In genomic region chr3:23836536-23837230, GRCh38 we compare ENCODE assay signal across 1 cellular context.
TF ChIP-seq lines count a peak whose summit lies in the region.

No MANE protein-coding gene starts in this region.

TF ChIP-seq in HEK293, 187 proteins besides CTCF, POLR2A, EP300 and RAD21 (continued from another document and continues in another):
- TF ChIP-seq, protein P1, sequence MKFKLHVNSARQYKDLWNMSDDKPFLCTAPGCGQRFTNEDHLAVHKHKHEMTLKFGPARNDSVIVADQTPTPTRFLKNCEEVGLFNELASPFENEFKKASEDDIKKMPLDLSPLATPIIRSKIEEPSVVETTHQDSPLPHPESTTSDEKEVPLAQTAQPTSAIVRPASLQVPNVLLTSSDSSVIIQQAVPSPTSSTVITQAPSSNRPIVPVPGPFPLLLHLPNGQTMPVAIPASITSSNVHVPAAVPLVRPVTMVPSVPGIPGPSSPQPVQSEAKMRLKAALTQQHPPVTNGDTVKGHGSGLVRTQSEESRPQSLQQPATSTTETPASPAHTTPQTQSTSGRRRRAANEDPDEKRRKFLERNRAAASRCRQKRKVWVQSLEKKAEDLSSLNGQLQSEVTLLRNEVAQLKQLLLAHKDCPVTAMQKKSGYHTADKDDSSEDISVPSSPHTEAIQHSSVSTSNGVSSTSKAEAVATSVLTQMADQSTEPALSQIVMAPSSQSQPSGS (tag by site-specific recombination; IDR thresholded peaks at IDR 0.05; ENCODE audit: low read depth): no peak
- TF ChIP-seq ZNF416 (tag by site-specific recombination; IDR thresholded peaks at IDR 0.05) (no peak), REPIN1 (tag by site-specific recombination; IDR thresholded peaks at IDR 0.05; ENCODE audit: low read depth) (no peak), BCL11B (tag by site-specific recombination; IDR thresholded peaks at IDR 0.05; ENCODE audit: low read depth) (peak; percentile 86), ZNF175 (tag by site-specific recombination; IDR thresholded peaks at IDR 0.05) (no peak), TRIM28 (IDR thresholded peaks at IDR 0.05; ENCODE audit: borderline replicate concordance, low read length) (peak; percentile 32; the same call in 1 of the 2 replicates), ZSCAN16 (tag by site-specific recombination; IDR thresholded peaks at IDR 0.05) (peak; percentile 89), ZBTB20 (tag by site-specific recombination; IDR thresholded peaks at IDR 0.05) (peak; percentile 34; the same call in 1 of the 2 replicates), ZNF174 (tag by site-specific recombination; IDR thresholded peaks at IDR 0.05) (no peak), FEZF1 (tag by site-specific recombination; IDR thresholded peaks at IDR 0.05) (peak; percentile 88), ZNF610 (tag by site-specific recombination; IDR thresholded peaks at IDR 0.05; ENCODE audit: borderline replicate concordance) (0 out of 2 replicates have a peak, but pooled peaks have one; percentile 17), PRDM4 (tag by site-specific recombination; IDR thresholded peaks at IDR 0.05) (peak; percentile 66), OSR2 (tag by site-specific recombination; IDR thresholded peaks at IDR 0.05) (peak; percentile 63), SETDB1 (IDR thresholded peaks at IDR 0.05; ENCODE audit: insufficient read length, low read length) (no peak), ZNF629 (tag by site-specific recombination; IDR thresholded peaks at IDR 0.05) (peak; percentile 64; the same call in 1 of the 2 replicates), ZNF580 (tag by site-specific recombination; IDR thresholded peaks at IDR 0.05) (peak; percentile 86), ZSCAN30 (tag by site-specific recombination; IDR thresholded peaks at IDR 0.05) (peak; percentile 37), PRDM1 (tag by site-specific recombination; IDR thresholded peaks at IDR 0.05) (peak; percentile 57; the same call in 1 of the 2 replicates), ZNF560 (tag by site-specific recombination; IDR thresholded peaks at IDR 0.05; ENCODE audit: borderline replicate concordance) (no peak), ZNF561 (tag by site-specific recombination; IDR thresholded peaks at IDR 0.05; ENCODE audit: borderline replicate concordance) (peak; percentile 18; the same call in 1 of the 2 replicates), SP7 (tag by site-specific recombination; IDR thresholded peaks at IDR 0.05) (peak; percentile 70; the same call in 1 of the 2 replicates), ZNF660 (tag by site-specific recombination; IDR thresholded peaks at IDR 0.05) (no peak), ZEB2 (tag by site-specific recombination; IDR thresholded peaks at IDR 0.05) (peak; percentile 74), ZBTB17 (tag by site-specific recombination; IDR thresholded peaks at IDR 0.05) (0 out of 2 replicates have a peak, but pooled peaks have one; percentile 20), GLI2 (tag by site-specific recombination; IDR thresholded peaks at IDR 0.05; ENCODE audit: borderline replicate concordance, low read depth) (peak; percentile 58; the same call in 1 of the 2 replicates), ZNF596 (tag by site-specific recombination; IDR thresholded peaks at IDR 0.05) (peak; percentile 69; the same call in 1 of the 2 replicates), HOXC10 (CRISPR knock-in tag; IDR thresholded peaks at IDR 0.05) (no peak), ZNF248 (tag by site-specific recombination; IDR thresholded peaks at IDR 0.05) (no peak), ZNF2 (tag by site-specific recombination; IDR thresholded peaks at IDR 0.05) (no peak; the same call in 1 of the 2 replicates), SP3 (tag by site-specific recombination; IDR thresholded peaks at IDR 0.05) (no peak), ZNF677 (tag by site-specific recombination; IDR thresholded peaks at IDR 0.05) (no peak), ZNF24 (tag by site-specific recombination; IDR thresholded peaks at IDR 0.05) (no peak), RBAK (tag by site-specific recombination; IDR thresholded peaks at IDR 0.05) (no peak), GLIS2 (tag by site-specific recombination; IDR thresholded peaks at IDR 0.05) (no peak), ZNF311 (tag by site-specific recombination; IDR thresholded peaks at IDR 0.05; ENCODE audit: borderline replicate concordance) (no peak), KLF1 (tag by site-specific recombination; IDR thresholded peaks at IDR 0.05) (no peak), ZFP69B (tag by site-specific recombination; IDR thresholded peaks at IDR 0.05) (no peak), ZNF132 (tag by site-specific recombination; IDR thresholded peaks at IDR 0.05; ENCODE audit: borderline replicate concordance) (no peak), GFI1B (tag by site-specific recombination; IDR thresholded peaks at IDR 0.05) (peak; percentile 88), ZNF18 (tag by site-specific recombination; IDR thresholded peaks at IDR 0.05) (peak; percentile 56; the same call in 1 of the 2 replicates), KLF8 (tag by site-specific recombination; IDR thresholded peaks at IDR 0.05) (0 out of 2 replicates have a peak, but pooled peaks have one; percentile 22), TCF7L2 (IDR thresholded peaks at IDR 0.05; ENCODE audit: borderline replicate concordance, low read depth, low read length) (peak; percentile 88; the same call in 1 of the 2 replicates), KLF9 (tag by site-specific recombination; IDR thresholded peaks at IDR 0.05; ENCODE audit: low read depth) (no peak), YY1 (tag by site-specific recombination; IDR thresholded peaks at IDR 0.05) (no peak), ZNF266 (tag by site-specific recombination; IDR thresholded peaks at IDR 0.05; ENCODE audit: low read depth) (no peak), IKZF3 (tag by site-specific recombination; IDR thresholded peaks at IDR 0.05) (peak; percentile 72; the same call in 1 of the 2 replicates), KLF10 (tag by site-specific recombination; IDR thresholded peaks at IDR 0.05) (peak; percentile 30; the same call in 1 of the 2 replicates), ZNF623 (tag by site-specific recombination; IDR thresholded peaks at IDR 0.05) (no peak), ZNF791 (tag by site-specific recombination; IDR thresholded peaks at IDR 0.05) (no peak), ZNF843 (tag by site-specific recombination; IDR thresholded peaks at IDR 0.05) (peak; percentile 96), ZNF555 (tag by site-specific recombination; conservative IDR thresholded peaks at IDR 0.05) (no peak), ZNF433 (tag by site-specific recombination; IDR thresholded peaks at IDR 0.05; ENCODE audit: low read depth) (no peak), SCRT1 (tag by site-specific recombination; IDR thresholded peaks at IDR 0.05; ENCODE audit: borderline replicate concordance) (peak; percentile 49; the same call in 1 of the 2 replicates)
- TF ChIP-seq, protein P2, sequence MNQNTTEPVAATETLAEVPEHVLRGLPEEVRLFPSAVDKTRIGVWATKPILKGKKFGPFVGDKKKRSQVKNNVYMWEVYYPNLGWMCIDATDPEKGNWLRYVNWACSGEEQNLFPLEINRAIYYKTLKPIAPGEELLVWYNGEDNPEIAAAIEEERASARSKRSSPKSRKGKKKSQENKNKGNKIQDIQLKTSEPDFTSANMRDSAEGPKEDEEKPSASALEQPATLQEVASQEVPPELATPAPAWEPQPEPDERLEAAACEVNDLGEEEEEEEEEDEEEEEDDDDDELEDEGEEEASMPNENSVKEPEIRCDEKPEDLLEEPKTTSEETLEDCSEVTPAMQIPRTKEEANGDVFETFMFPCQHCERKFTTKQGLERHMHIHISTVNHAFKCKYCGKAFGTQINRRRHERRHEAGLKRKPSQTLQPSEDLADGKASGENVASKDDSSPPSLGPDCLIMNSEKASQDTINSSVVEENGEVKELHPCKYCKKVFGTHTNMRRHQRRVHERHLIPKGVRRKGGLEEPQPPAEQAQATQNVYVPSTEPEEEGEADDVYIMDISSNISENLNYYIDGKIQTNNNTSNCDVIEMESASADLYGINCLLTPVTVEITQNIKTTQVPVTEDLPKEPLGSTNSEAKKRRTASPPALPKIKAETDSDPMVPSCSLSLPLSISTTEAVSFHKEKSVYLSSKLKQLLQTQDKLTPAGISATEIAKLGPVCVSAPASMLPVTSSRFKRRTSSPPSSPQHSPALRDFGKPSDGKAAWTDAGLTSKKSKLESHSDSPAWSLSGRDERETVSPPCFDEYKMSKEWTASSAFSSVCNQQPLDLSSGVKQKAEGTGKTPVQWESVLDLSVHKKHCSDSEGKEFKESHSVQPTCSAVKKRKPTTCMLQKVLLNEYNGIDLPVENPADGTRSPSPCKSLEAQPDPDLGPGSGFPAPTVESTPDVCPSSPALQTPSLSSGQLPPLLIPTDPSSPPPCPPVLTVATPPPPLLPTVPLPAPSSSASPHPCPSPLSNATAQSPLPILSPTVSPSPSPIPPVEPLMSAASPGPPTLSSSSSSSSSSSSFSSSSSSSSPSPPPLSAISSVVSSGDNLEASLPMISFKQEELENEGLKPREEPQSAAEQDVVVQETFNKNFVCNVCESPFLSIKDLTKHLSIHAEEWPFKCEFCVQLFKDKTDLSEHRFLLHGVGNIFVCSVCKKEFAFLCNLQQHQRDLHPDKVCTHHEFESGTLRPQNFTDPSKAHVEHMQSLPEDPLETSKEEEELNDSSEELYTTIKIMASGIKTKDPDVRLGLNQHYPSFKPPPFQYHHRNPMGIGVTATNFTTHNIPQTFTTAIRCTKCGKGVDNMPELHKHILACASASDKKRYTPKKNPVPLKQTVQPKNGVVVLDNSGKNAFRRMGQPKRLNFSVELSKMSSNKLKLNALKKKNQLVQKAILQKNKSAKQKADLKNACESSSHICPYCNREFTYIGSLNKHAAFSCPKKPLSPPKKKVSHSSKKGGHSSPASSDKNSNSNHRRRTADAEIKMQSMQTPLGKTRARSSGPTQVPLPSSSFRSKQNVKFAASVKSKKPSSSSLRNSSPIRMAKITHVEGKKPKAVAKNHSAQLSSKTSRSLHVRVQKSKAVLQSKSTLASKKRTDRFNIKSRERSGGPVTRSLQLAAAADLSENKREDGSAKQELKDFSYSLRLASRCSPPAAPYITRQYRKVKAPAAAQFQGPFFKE (tag by site-specific recombination; IDR thresholded peaks at IDR 0.05; ENCODE audit: borderline replicate concordance): no peak
- TF ChIP-seq, protein P3, sequence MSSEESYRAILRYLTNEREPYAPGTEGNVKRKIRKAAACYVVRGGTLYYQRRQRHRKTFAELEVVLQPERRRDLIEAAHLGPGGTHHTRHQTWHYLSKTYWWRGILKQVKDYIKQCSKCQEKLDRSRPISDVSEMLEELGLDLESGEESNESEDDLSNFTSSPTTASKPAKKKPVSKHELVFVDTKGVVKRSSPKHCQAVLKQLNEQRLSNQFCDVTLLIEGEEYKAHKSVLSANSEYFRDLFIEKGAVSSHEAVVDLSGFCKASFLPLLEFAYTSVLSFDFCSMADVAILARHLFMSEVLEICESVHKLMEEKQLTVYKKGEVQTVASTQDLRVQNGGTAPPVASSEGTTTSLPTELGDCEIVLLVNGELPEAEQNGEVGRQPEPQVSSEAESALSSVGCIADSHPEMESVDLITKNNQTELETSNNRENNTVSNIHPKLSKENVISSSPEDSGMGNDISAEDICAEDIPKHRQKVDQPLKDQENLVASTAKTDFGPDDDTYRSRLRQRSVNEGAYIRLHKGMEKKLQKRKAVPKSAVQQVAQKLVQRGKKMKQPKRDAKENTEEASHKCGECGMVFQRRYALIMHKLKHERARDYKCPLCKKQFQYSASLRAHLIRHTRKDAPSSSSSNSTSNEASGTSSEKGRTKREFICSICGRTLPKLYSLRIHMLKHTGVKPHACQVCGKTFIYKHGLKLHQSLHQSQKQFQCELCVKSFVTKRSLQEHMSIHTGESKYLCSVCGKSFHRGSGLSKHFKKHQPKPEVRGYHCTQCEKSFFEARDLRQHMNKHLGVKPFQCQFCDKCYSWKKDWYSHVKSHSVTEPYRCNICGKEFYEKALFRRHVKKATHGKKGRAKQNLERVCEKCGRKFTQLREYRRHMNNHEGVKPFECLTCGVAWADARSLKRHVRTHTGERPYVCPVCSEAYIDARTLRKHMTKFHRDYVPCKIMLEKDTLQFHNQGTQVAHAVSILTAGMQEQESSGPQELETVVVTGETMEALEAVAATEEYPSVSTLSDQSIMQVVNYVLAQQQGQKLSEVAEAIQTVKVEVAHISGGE (tag by site-specific recombination; conservative IDR thresholded peaks at IDR 0.05; ENCODE audit: low read depth): no peak
- TF ChIP-seq, protein P4, sequence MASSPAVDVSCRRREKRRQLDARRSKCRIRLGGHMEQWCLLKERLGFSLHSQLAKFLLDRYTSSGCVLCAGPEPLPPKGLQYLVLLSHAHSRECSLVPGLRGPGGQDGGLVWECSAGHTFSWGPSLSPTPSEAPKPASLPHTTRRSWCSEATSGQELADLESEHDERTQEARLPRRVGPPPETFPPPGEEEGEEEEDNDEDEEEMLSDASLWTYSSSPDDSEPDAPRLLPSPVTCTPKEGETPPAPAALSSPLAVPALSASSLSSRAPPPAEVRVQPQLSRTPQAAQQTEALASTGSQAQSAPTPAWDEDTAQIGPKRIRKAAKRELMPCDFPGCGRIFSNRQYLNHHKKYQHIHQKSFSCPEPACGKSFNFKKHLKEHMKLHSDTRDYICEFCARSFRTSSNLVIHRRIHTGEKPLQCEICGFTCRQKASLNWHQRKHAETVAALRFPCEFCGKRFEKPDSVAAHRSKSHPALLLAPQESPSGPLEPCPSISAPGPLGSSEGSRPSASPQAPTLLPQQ (tag by site-specific recombination; IDR thresholded peaks at IDR 0.05): no peak
